Comparison of ENCODE assay signal across 1 cellular context in genomic region chr10:34729619-34730018, GRCh38.
TF ChIP-seq lines count a peak whose summit lies in the region.

No MANE protein-coding gene starts in this region.

TF ChIP-seq in HEK293, 187 proteins besides CTCF, POLR2A, EP300 and RAD21 (continued from another document and continues in another):
- TF ChIP-seq, protein P1, sequence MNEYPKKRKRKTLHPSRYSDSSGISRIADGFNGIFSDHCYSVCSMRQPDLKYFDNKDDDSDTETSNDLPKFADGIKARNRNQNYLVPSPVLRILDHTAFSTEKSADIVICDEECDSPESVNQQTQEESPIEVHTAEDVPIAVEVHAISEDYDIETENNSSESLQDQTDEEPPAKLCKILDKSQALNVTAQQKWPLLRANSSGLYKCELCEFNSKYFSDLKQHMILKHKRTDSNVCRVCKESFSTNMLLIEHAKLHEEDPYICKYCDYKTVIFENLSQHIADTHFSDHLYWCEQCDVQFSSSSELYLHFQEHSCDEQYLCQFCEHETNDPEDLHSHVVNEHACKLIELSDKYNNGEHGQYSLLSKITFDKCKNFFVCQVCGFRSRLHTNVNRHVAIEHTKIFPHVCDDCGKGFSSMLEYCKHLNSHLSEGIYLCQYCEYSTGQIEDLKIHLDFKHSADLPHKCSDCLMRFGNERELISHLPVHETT (tag by site-specific recombination; IDR thresholded peaks at IDR 0.05): peak; percentile 58; the same call in 1 of the 2 replicates
- no peak for TF ChIP-seq SETDB1 (IDR thresholded peaks at IDR 0.05; ENCODE audit: insufficient read length, low read length)
- TF ChIP-seq ZNF239 (tag by site-specific recombination; IDR thresholded peaks at IDR 0.05): no peak
- no peak for TF ChIP-seq ZNF274 (IDR thresholded peaks at IDR 0.05; ENCODE audit: low read length)
- no peak for TF ChIP-seq ZNF274 (tag by site-specific recombination; IDR thresholded peaks at IDR 0.05; ENCODE audit: borderline replicate concordance)
- TF ChIP-seq ZNF514 (tag by site-specific recombination; IDR thresholded peaks at IDR 0.05): no peak
- no peak for TF ChIP-seq ZNF404 (tag by site-specific recombination; IDR thresholded peaks at IDR 0.05)
- no peak for TF ChIP-seq ZNF549 (tag by site-specific recombination; IDR thresholded peaks at IDR 0.05)
- TF ChIP-seq ZBTB11 (tag by site-specific recombination; conservative IDR thresholded peaks at IDR 0.05; ENCODE audit: low read depth): no peak
- no peak for TF ChIP-seq ZNF600 (tag by site-specific recombination; IDR thresholded peaks at IDR 0.05)
- no peak for TF ChIP-seq ZNF16 (tag by site-specific recombination; IDR thresholded peaks at IDR 0.05; ENCODE audit: low read depth)
- no peak for TF ChIP-seq TRIM28 (IDR thresholded peaks at IDR 0.05; ENCODE audit: borderline replicate concordance, low read length)
- TF ChIP-seq HOXA7 (CRISPR knock-in tag; IDR thresholded peaks at IDR 0.05; ENCODE audit: borderline replicate concordance): no peak
- no peak for TF ChIP-seq ZNF473 (tag by site-specific recombination; IDR thresholded peaks at IDR 0.05)
- TF ChIP-seq ZBTB48 (tag by site-specific recombination; IDR thresholded peaks at IDR 0.05): no peak
- TF ChIP-seq ZNF621 (tag by site-specific recombination; IDR thresholded peaks at IDR 0.05): no peak
- no peak for TF ChIP-seq ZNF426 (tag by site-specific recombination; IDR thresholded peaks at IDR 0.05)
- no peak for TF ChIP-seq ZNF37A (tag by site-specific recombination; IDR thresholded peaks at IDR 0.05)
- no peak for TF ChIP-seq ZNF175 (tag by site-specific recombination; IDR thresholded peaks at IDR 0.05)
- TF ChIP-seq ZBTB6 (tag by site-specific recombination; IDR thresholded peaks at IDR 0.05): no peak
- TF ChIP-seq ZNF548 (tag by site-specific recombination; IDR thresholded peaks at IDR 0.05): no peak
- no peak for TF ChIP-seq ZNF311 (tag by site-specific recombination; IDR thresholded peaks at IDR 0.05; ENCODE audit: borderline replicate concordance)
- TF ChIP-seq ZNF24 (tag by site-specific recombination; IDR thresholded peaks at IDR 0.05): 0 out of 2 replicates have a peak, but pooled peaks have one; percentile 21
- no peak for TF ChIP-seq ZBTB8A (tag by site-specific recombination; IDR thresholded peaks at IDR 0.05)
- TF ChIP-seq IKZF3 (tag by site-specific recombination; IDR thresholded peaks at IDR 0.05): peak; percentile 40; the same call in 1 of the 2 replicates
- TF ChIP-seq ZNF114 (tag by site-specific recombination; IDR thresholded peaks at IDR 0.05): no peak
- TF ChIP-seq, protein P2, sequence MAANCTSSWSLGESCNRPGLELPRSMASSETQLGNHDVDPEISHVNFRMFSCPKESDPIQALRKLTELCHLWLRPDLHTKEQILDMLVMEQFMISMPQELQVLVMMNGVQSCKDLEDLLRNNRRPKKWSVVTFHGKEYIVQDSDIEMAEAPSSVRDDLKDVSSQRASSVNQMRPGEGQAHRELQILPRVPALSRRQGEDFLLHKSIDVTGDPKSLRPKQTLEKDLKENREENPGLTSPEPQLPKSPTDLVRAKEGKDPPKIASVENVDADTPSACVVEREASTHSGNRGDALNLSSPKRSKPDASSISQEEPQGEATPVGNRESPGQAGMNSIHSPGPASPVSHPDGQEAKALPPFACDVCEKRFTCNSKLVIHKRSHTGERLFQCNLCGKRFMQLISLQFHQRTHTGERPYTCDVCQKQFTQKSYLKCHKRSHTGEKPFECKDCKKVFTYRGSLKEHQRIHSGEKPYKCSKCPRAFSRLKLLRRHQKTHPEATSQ (tag by site-specific recombination; IDR thresholded peaks at IDR 0.05): no peak
- no peak for TF ChIP-seq SALL2 (tag by site-specific recombination; IDR thresholded peaks at IDR 0.05; ENCODE audit: borderline replicate concordance)
- TF ChIP-seq ZNF302 (tag by site-specific recombination; IDR thresholded peaks at IDR 0.05; ENCODE audit: low read depth): no peak
- no peak for TF ChIP-seq HOXC10 (CRISPR knock-in tag; IDR thresholded peaks at IDR 0.05)
- TF ChIP-seq HOXD13 (CRISPR knock-in tag; IDR thresholded peaks at IDR 0.05; ENCODE audit: borderline replicate concordance): no peak
- TF ChIP-seq ZNF335 (tag by site-specific recombination; conservative IDR thresholded peaks at IDR 0.05): no peak
- no peak for TF ChIP-seq ZNF530 (tag by site-specific recombination; IDR thresholded peaks at IDR 0.05; ENCODE audit: low read depth)
- no peak for TF ChIP-seq ZNF23 (tag by site-specific recombination; IDR thresholded peaks at IDR 0.05; ENCODE audit: borderline replicate concordance)
- no peak for TF ChIP-seq ZNF785 (tag by site-specific recombination; IDR thresholded peaks at IDR 0.05)
- peak; percentile 77 for TF ChIP-seq OSR2 (tag by site-specific recombination; IDR thresholded peaks at IDR 0.05)
- TF ChIP-seq ZSCAN18 (tag by site-specific recombination; IDR thresholded peaks at IDR 0.05): no peak
- TF ChIP-seq, protein P3, sequence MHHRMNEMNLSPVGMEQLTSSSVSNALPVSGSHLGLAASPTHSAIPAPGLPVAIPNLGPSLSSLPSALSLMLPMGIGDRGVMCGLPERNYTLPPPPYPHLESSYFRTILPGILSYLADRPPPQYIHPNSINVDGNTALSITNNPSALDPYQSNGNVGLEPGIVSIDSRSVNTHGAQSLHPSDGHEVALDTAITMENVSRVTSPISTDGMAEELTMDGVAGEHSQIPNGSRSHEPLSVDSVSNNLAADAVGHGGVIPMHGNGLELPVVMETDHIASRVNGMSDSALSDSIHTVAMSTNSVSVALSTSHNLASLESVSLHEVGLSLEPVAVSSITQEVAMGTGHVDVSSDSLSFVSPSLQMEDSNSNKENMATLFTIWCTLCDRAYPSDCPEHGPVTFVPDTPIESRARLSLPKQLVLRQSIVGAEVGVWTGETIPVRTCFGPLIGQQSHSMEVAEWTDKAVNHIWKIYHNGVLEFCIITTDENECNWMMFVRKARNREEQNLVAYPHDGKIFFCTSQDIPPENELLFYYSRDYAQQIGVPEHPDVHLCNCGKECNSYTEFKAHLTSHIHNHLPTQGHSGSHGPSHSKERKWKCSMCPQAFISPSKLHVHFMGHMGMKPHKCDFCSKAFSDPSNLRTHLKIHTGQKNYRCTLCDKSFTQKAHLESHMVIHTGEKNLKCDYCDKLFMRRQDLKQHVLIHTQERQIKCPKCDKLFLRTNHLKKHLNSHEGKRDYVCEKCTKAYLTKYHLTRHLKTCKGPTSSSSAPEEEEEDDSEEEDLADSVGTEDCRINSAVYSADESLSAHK (tag by site-specific recombination; IDR thresholded peaks at IDR 0.05): peak; percentile 9; the same call in 1 of the 2 replicates
- TF ChIP-seq ZNF366 (tag by site-specific recombination; conservative IDR thresholded peaks at IDR 0.05): 0 out of 2 replicates have a peak, but pooled peaks have one; percentile 46
- TF ChIP-seq ZNF654 (tag by site-specific recombination; IDR thresholded peaks at IDR 0.05; ENCODE audit: low read depth): no peak
- TF ChIP-seq, protein P4, sequence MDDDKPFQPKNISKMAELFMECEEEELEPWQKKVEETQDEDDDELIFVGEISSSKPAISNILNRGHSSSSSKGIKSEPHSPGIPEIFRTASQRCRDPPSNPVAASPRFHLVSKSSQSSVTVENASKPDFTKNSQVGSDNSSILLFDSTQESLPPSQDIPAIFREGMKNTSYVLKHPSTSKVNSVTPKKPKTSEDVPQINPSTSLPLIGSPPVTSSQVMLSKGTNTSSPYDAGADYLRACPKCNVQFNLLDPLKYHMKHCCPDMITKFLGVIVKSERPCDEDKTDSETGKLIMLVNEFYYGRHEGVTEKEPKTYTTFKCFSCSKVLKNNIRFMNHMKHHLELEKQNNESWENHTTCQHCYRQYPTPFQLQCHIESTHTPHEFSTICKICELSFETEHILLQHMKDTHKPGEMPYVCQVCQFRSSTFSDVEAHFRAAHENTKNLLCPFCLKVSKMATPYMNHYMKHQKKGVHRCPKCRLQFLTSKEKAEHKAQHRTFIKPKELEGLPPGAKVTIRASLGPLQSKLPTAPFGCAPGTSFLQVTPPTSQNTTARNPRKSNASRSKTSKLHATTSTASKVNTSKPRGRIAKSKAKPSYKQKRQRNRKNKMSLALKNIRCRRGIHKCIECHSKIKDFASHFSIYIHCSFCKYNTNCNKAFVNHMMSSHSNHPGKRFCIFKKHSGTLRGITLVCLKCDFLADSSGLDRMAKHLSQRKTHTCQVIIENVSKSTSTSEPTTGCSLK (tag by site-specific recombination; IDR thresholded peaks at IDR 0.05): no peak
- peak; percentile 37; the same call in 1 of the 2 replicates for TF ChIP-seq ZNF341 (tag by site-specific recombination; IDR thresholded peaks at IDR 0.05; ENCODE audit: low read depth)
- TF ChIP-seq ZNF660 (tag by site-specific recombination; IDR thresholded peaks at IDR 0.05): no peak
- 0 out of 2 replicates have a peak, but pooled peaks have one; percentile 16 for TF ChIP-seq PATZ1 (tag by site-specific recombination; IDR thresholded peaks at IDR 0.05)
- TF ChIP-seq ZNF561 (tag by site-specific recombination; IDR thresholded peaks at IDR 0.05; ENCODE audit: borderline replicate concordance): no peak
- TF ChIP-seq REPIN1 (tag by site-specific recombination; IDR thresholded peaks at IDR 0.05; ENCODE audit: low read depth): no peak
- TF ChIP-seq ZNF777 (tag by site-specific recombination; IDR thresholded peaks at IDR 0.05; ENCODE audit: borderline replicate concordance): no peak
- no peak for TF ChIP-seq GFI1B (tag by site-specific recombination; IDR thresholded peaks at IDR 0.05)
- TF ChIP-seq, protein P5, sequence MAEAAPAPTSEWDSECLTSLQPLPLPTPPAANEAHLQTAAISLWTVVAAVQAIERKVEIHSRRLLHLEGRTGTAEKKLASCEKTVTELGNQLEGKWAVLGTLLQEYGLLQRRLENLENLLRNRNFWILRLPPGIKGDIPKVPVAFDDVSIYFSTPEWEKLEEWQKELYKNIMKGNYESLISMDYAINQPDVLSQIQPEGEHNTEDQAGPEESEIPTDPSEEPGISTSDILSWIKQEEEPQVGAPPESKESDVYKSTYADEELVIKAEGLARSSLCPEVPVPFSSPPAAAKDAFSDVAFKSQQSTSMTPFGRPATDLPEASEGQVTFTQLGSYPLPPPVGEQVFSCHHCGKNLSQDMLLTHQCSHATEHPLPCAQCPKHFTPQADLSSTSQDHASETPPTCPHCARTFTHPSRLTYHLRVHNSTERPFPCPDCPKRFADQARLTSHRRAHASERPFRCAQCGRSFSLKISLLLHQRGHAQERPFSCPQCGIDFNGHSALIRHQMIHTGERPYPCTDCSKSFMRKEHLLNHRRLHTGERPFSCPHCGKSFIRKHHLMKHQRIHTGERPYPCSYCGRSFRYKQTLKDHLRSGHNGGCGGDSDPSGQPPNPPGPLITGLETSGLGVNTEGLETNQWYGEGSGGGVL (tag by site-specific recombination; IDR thresholded peaks at IDR 0.05): no peak
- TF ChIP-seq ZNF157 (tag by site-specific recombination; IDR thresholded peaks at IDR 0.05): no peak
- no peak for TF ChIP-seq ZNF558 (tag by site-specific recombination; IDR thresholded peaks at IDR 0.05)
- TF ChIP-seq MZF1 (tag by site-specific recombination; IDR thresholded peaks at IDR 0.05; ENCODE audit: borderline replicate concordance): peak; percentile 37; the same call in 1 of the 2 replicates
- TF ChIP-seq ZNF677 (tag by site-specific recombination; IDR thresholded peaks at IDR 0.05): no peak
